Comparison of ENCODE assay signal across 8 cellular contexts in the genomic region with DNA sequence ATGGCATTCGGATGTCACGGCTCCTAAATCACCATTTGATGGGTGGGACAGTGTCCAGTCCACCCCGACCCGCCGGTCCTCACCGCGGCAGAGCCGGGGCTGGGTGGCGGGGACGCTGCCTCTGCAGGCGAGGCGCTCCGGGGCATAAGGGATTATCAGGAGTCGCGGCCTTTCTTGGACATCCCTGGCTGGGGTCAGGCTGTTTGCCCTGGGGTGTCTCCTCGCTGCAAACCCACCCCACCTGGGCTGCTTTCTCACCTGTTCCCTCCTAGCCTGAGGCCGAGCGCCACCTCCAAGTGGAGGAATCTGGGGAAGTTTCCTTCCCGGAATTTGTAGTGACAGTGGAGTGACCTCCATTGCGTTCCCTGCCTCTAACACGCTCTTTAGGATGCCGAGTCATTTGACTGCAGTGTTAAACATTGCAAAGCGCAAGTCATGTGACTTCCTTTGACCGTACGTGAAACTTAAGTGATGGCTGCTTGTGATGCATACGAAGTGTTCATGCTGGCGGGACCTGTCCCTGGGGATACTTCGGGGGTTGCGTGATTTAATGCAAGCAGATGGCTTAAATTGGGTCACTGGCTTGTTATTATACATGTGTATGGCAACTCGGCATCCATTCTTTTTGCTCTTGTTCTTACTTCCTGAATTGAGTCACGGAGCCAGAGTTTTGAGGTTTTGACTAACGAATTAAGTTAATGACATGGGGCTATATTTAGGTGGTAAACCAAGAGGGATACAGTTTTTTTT. TPM values are rescaled to one million over a fixed set of nuclear protein-coding genes. Genes with fewer than 3 reads are reported as not detected.
DNase-seq lines count a peak whose midpoint lies in the region; ATAC-seq and TF ChIP-seq lines count a peak whose summit lies in the region.

No MANE protein-coding gene starts in this region.

- H3K9ac ChIP-seq in endocrine pancreas (ENCODE audit: control insufficient read depth, insufficient read depth, low read length): peak overlapping the region; percentile 78

- H3K27me3 ChIP-seq in endocrine pancreas (ENCODE audit: control insufficient read depth, insufficient read depth, low read length): no peaks in the 10 kb centered on the region

- peak; percentile 88 for ATAC-seq in GM19324 (IDR thresholded peaks at IDR 0.05; ENCODE audit: low FRiP score, unreplicated experiment)
- peak; percentile 88 for ATAC-seq in HG03457 (IDR thresholded peaks at IDR 0.05; ENCODE audit: unreplicated experiment)
- peak; percentile 80 for ATAC-seq in memory B cell (ENCODE audit: low read depth)

- H3K36me3 ChIP-seq in endocrine pancreas (ENCODE audit: control insufficient read depth, insufficient read depth, low read length): no peaks in the 10 kb centered on the region

- H3K9me3 Mint-ChIP-seq in CD14-positive monocyte: no peaks in the 10 kb centered on the region
- H3K9me3 Mint-ChIP-seq in memory B cell: no peaks in the 10 kb centered on the region

- H3K4me1 Mint-ChIP-seq in CD14-positive monocyte: peaks cover 35% of the 10 kb centered on the region
- H3K4me1 Mint-ChIP-seq in memory B cell: peaks cover 2% of the 10 kb centered on the region

- H3K27ac Mint-ChIP-seq in CD14-positive monocyte (peak overlapping the region; percentile 96 to 99 (median 97)), memory B cell (peak overlapping the region; percentile 96)

- intact Hi-C loops in CD14-positive monocyte (cut with micrococcal nuclease): loop anchor here (10.0 kb wide), 2 partner anchors 240 to 420 kb away; partner anchors contain the start of gene ERO1B (in 1 of the 2)

- H3K36me3 Mint-ChIP-seq in CD14-positive monocyte (peaks cover 20 to 32% of the 10 kb centered on the region in 2 donors), memory B cell (peaks cover 9% of the 10 kb centered on the region)

- peak overlapping the region; percentile 92 to 99 for H3K4me3 Mint-ChIP-seq in CD14-positive monocyte
- peak overlapping the region; percentile 99 for H3K4me3 Mint-ChIP-seq in memory B cell

- no peaks in the 10 kb centered on the region for H3K27me3 Mint-ChIP-seq in CD14-positive monocyte (ENCODE audit: low read depth in 3 of 3)
- H3K27me3 Mint-ChIP-seq in memory B cell: peaks cover 2% of the 10 kb centered on the region

- no peaks in the 10 kb centered on the region for H3K4me1 ChIP-seq in endocrine pancreas (ENCODE audit: control insufficient read depth, insufficient read depth, low read length)

- no peaks in the 10 kb centered on the region for H3K9me3 ChIP-seq in endocrine pancreas (ENCODE audit: control insufficient read depth, low read length)

- DNase-seq in CD14-positive monocyte (ENCODE audit: low spot score) (peak; percentile 75), NCI-H748 treated with DMSO at 0.1 percent for 48 hours (lab: John Stamatoyannopoulos, UW) (peak; percentile 5), memory B cell (ENCODE audit: low spot score in 2 of 2) (peak; percentile 55 to 67)
- DNase-seq in activated CD8-positive, alpha-beta memory T cell treated with anti-CD3 and anti-CD28 coated beads for 24 hours: peak; percentile 80
- peak; percentile 22 to 39 for DNase-seq in stimulated activated CD8-positive, alpha-beta memory T cell treated with anti-CD3 and anti-CD28 coated beads, Interleukin-15, amount 100 ng/mL, for 4 hours (ENCODE audit: low read depth in 2 of 2)

- no peak for TF ChIP-seq CTCF in CD14-positive monocyte (IDR thresholded peaks at IDR 0.05)

- H3K4me3 ChIP-seq in endocrine pancreas (ENCODE audit: control insufficient read depth, insufficient read depth, low read length): peak overlapping the region; percentile 96

RNA-seq across cellular contexts. Expression of gene LGALS8, which starts 0.5 kb away (rescaled TPM):
- polyA plus RNA-seq in CD14-positive monocyte: 10 to 100 TPM; 58.9 to 84.6 TPM

Comparison
In these comparisons a context has a peak if more than half of its experiments do, and no peak if none do; other contexts are left out.
1. Peak in every context shown above with its lines: DNase-seq, ATAC-seq and H3K4me3 ChIP-seq.
2. DNase-seq: peak in every context shown above with its lines; median percentile 80 in activated CD8-positive, alpha-beta memory T cell treated with anti-CD3 and anti-CD28 coated beads for 24 hours; 75 in CD14-positive monocyte; 61 in memory B cell; 30 in stimulated activated CD8-positive, alpha-beta memory T cell treated with anti-CD3 and anti-CD28 coated beads, Interleukin-15, amount 100 ng/mL, for 4 hours; 5 in NCI-H748 treated with DMSO at 0.1 percent for 48 hours.